8 cellular contexts compared by ENCODE assay signal in the genomic region with DNA sequence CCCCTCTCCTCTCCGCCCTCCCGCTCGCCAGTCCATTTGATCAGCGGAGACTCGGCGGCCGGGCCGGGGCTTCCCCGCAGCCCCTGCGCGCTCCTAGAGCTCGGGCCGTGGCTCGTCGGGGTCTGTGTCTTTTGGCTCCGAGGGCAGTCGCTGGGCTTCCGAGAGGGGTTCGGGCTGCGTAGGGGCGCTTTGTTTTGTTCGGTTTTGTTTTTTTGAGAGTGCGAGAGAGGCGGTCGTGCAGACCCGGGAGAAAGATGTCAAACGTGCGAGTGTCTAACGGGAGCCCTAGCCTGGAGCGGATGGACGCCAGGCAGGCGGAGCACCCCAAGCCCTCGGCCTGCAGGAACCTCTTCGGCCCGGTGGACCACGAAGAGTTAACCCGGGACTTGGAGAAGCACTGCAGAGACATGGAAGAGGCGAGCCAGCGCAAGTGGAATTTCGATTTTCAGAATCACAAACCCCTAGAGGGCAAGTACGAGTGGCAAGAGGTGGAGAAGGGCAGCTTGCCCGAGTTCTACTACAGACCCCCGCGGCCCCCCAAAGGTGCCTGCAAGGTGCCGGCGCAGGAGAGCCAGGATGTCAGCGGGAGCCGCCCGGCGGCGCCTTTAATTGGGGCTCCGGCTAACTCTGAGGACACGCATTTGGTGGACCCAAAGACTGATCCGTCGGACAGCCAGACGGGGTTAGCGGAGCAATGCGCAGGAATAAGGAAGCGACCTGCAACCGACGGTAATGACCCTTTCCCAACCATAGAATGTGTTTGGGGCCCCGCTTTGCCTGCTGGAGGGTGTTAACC. TPM values are rescaled to one million over a fixed set of nuclear protein-coding genes. Genes with fewer than 3 reads are reported as not detected.
DNase-seq lines count a peak whose midpoint lies in the region; ATAC-seq and TF ChIP-seq lines count a peak whose summit lies in the region.

No MANE protein-coding gene starts in this region.

- peaks cover 48% of the 10 kb centered on the region for H4K20me1 ChIP-seq in neural progenitor cell (ENCODE audit: low read depth)

- H3K4me3 ChIP-seq in BE2C (ENCODE audit: low read depth, low read length) (peak overlapping the region; percentile 92), HUES64 (ENCODE audit: low read length) (peak overlapping the region; percentile 81), fibroblast of villous mesenchyme (ENCODE audit: low read depth, low read length) (peak overlapping the region; percentile 94), neural progenitor cell (peak overlapping the region; percentile 98)

- H3K36me3 ChIP-seq in BE2C (peaks cover 36% of the 10 kb centered on the region), HUES64 (ENCODE audit: insufficient read depth, low read length) (peaks cover 35% of the 10 kb centered on the region), neural progenitor cell (peaks cover 31% of the 10 kb centered on the region)

- H3K4me2 ChIP-seq in neural progenitor cell = peak overlapping the region; percentile 94

- H3K4me3 Mint-ChIP-seq in activated CD8-positive, alpha-beta T cell treated with anti-CD3 and anti-CD28 coated beads, Interleukin-2, amount 10 ng/mL, durations not matched to agents 7 days and 5 days = peak overlapping the region; percentile 99
- peak overlapping the region; percentile 99 for H3K4me3 Mint-ChIP-seq in neural progenitor cell

- H3K4me1 Mint-ChIP-seq in activated CD8-positive, alpha-beta T cell treated with anti-CD3 and anti-CD28 coated beads, Interleukin-2, amount 10 ng/mL, durations not matched to agents 7 days and 5 days (ENCODE audit: low read depth) = peaks cover 18% of the 10 kb centered on the region
- peaks cover 72% of the 10 kb centered on the region for H3K4me1 Mint-ChIP-seq in neural progenitor cell

- TF ChIP-seq CTCF in BE2C (IDR thresholded peaks at IDR 0.05; ENCODE audit: low read depth, low read length) (no peak), fibroblast of villous mesenchyme (IDR thresholded peaks at IDR 0.05; ENCODE audit: insufficient read depth, low read depth, low read length) (no peak), neural progenitor cell (IDR thresholded peaks at IDR 0.05) (no peak)

- H3F3A ChIP-seq in neural progenitor cell (ENCODE audit: low read depth) = peaks cover 71% of the 10 kb centered on the region

- peaks cover 58% of the 10 kb centered on the region for H3K36me3 Mint-ChIP-seq in activated CD8-positive, alpha-beta T cell treated with anti-CD3 and anti-CD28 coated beads, Interleukin-2, amount 10 ng/mL, durations not matched to agents 7 days and 5 days (ENCODE audit: low read depth)
- peaks cover 28% of the 10 kb centered on the region for H3K36me3 Mint-ChIP-seq in neural progenitor cell

- no peaks in the 10 kb centered on the region for H3K9me3 ChIP-seq in BE2C
- H3K9me3 ChIP-seq in HUES64 (ENCODE audit: insufficient read depth, low read depth, low read length) = no peaks in the 10 kb centered on the region
- no peaks in the 10 kb centered on the region for H3K9me3 ChIP-seq in neural progenitor cell (ENCODE audit: low read depth)

- H3K9ac ChIP-seq in HUES64 (ENCODE audit: low read depth, low read length) = peak overlapping the region; percentile 80
- H3K9ac ChIP-seq in neural progenitor cell = peak overlapping the region; percentile 78

- POLR2A ChIA-PET in activated CD8-positive, alpha-beta T cell treated with anti-CD3 and anti-CD28 coated beads, Interleukin-2, amount 10 ng/mL, durations not matched to agents 7 days and 5 days (lab: Charles Lee) = interaction anchor here (0.6 to 16.1 kb wide), 15 partner anchors 8 to 361 kb away, joined by 3 to 516 read pairs (median 8); a partner anchor contains a TSS

- no peaks in the 10 kb centered on the region for H3K9me3 Mint-ChIP-seq in activated CD8-positive, alpha-beta T cell treated with anti-CD3 and anti-CD28 coated beads, Interleukin-2, amount 10 ng/mL, durations not matched to agents 7 days and 5 days (ENCODE audit: insufficient read depth)
- no peaks in the 10 kb centered on the region for H3K9me3 Mint-ChIP-seq in neural progenitor cell

- H3K27ac ChIP-seq in HUES64 (ENCODE audit: low read depth, low read length) (peak overlapping the region; percentile 90), neural progenitor cell (peak overlapping the region; percentile 92)

- H2AFZ ChIP-seq in neural progenitor cell (replicated peaks) = no peak overlapping the region

- H3K4me1 ChIP-seq in BE2C (peaks cover 10% of the 10 kb centered on the region; the same call in 1 of the 2 replicates), HUES64 (ENCODE audit: insufficient read depth, low read length) (peaks cover 45% of the 10 kb centered on the region), neural progenitor cell (peaks cover 65% of the 10 kb centered on the region)

- peak; percentile 1 for ATAC-seq in GM18511 (IDR thresholded peaks at IDR 0.05; ENCODE audit: unreplicated experiment)
- peak; percentile 1 for ATAC-seq in activated CD8-positive, alpha-beta T cell treated with anti-CD3 and anti-CD28 coated beads, Interleukin-2, amount 10 ng/mL, durations not matched to agents 7 days and 5 days

- CTCF ChIA-PET in activated CD8-positive, alpha-beta T cell treated with anti-CD3 and anti-CD28 coated beads, Interleukin-2, amount 10 ng/mL, durations not matched to agents 7 days and 5 days (lab: Charles Lee) = interaction anchor here (1.1 to 2.2 kb wide), 3 partner anchors 9 to 20 kb away, joined by 4 to 16 read pairs (median 5); no protein-coding TSS in a partner anchor

- H3K27me3 ChIP-seq in BE2C (no peaks in the 10 kb centered on the region), HUES64 (ENCODE audit: insufficient read depth, low read length) (peaks cover 33% of the 10 kb centered on the region), neural progenitor cell (no peaks in the 10 kb centered on the region)

- peak; percentile 26 for DNase-seq in BE2C
- DNase-seq in activated CD8-positive, alpha-beta T cell treated with anti-CD3 and anti-CD28 coated beads, Interleukin-2, amount 10 ng/mL, durations not matched to agents 7 days and 5 days = peak; percentile 52
- DNase-seq in fibroblast of villous mesenchyme (ENCODE audit: low read depth) = peak; percentile 31
- peak; percentile 57 for DNase-seq in neural progenitor cell (ENCODE audit: low spot score)
- no peak for DNase-seq in NCI-H2196 treated with DMSO at 0.1 percent for 48 hours (lab: John Stamatoyannopoulos, UW; ENCODE audit: unreplicated experiment)
- no peak for DNase-seq in GDM1 (lab: John Stamatoyannopoulos, UW)

- WGBS in HUES64 = under 1% methylated on average over 62 of the region's 62 CpGs

- peak overlapping the region; percentile 96 for H3K27ac Mint-ChIP-seq in activated CD8-positive, alpha-beta T cell treated with anti-CD3 and anti-CD28 coated beads, Interleukin-2, amount 10 ng/mL, durations not matched to agents 7 days and 5 days
- H3K27ac Mint-ChIP-seq in neural progenitor cell = peak overlapping the region; percentile 89

- peaks cover 62% of the 10 kb centered on the region for H3K79me2 ChIP-seq in neural progenitor cell (ENCODE audit: low read depth)

- no peaks in the 10 kb centered on the region for H3K27me3 Mint-ChIP-seq in activated CD8-positive, alpha-beta T cell treated with anti-CD3 and anti-CD28 coated beads, Interleukin-2, amount 10 ng/mL, durations not matched to agents 7 days and 5 days (ENCODE audit: low read depth)
- H3K27me3 Mint-ChIP-seq in neural progenitor cell (ENCODE audit: insufficient read depth, low read depth) = peaks cover 10% of the 10 kb centered on the region

RNA-seq across cellular contexts. Expression of a gene that starts 0.6 kb away (rescaled TPM):
- 105 TPM for polyA plus RNA-seq in BE2C (2012; ENCODE audit: insufficient read depth, insufficient read length, low read depth)
- polyA plus RNA-seq in HUES64 (2013, experiment 1 of 2) = 12.7 TPM
- 19.9 TPM for polyA plus RNA-seq in HUES64 (2013, experiment 2 of 2)
- total RNA-seq in activated CD8-positive, alpha-beta T cell treated with anti-CD3 and anti-CD28 coated beads, Interleukin-2, amount 10 ng/mL, durations not matched to agents 7 days and 5 days = 10 to 100 TPM; 90.5 to 96.7 TPM
- total RNA-seq in fibroblast of villous mesenchyme = 53.1 and 56.6 TPM in 2 replicates
- 75.5 and 84.2 TPM in 2 replicates for total RNA-seq in neural progenitor cell (ENCODE audit: low replicate concordance)

RNA-seq across cellular contexts. Expression of a gene that starts 21.8 kb away (rescaled TPM):
- 5.6 TPM for polyA plus RNA-seq in BE2C (2012; ENCODE audit: insufficient read depth, insufficient read length, low read depth)
- 14.3 TPM for polyA plus RNA-seq in HUES64 (2013, experiment 1 of 2)
- polyA plus RNA-seq in HUES64 (2013, experiment 2 of 2) = 17.4 TPM
- total RNA-seq in activated CD8-positive, alpha-beta T cell treated with anti-CD3 and anti-CD28 coated beads, Interleukin-2, amount 10 ng/mL, durations not matched to agents 7 days and 5 days = 10 to 100 TPM in 1 of 2 experiments, 1 to 10 TPM in 1; 7.9 to 11.0 TPM
- total RNA-seq in fibroblast of villous mesenchyme (under 0.01 and 0.32 TPM in 2 replicates), neural progenitor cell (ENCODE audit: low replicate concordance) (53.9 and 57.4 TPM in 2 replicates)

Comparison
In these comparisons a context has a peak if more than half of its experiments do, and no peak if none do; other contexts are left out.
1. DNase-seq: peak in BE2C (single experiment), activated CD8-positive, alpha-beta T cell treated with anti-CD3 and anti-CD28 coated beads, Interleukin-2, amount 10 ng/mL, durations not matched to agents 7 days and 5 days (single experiment), fibroblast of villous mesenchyme (single experiment) and neural progenitor cell (single experiment); none in NCI-H2196 treated with DMSO at 0.1 percent for 48 hours (single experiment) and GDM1 (single experiment).
2. Peak in every context shown above with its lines, with median percentiles within 50 percentile points of each other: H3K4me3 ChIP-seq.